Comparison of ENCODE assay signal across 24 cellular contexts in the genomic region with DNA sequence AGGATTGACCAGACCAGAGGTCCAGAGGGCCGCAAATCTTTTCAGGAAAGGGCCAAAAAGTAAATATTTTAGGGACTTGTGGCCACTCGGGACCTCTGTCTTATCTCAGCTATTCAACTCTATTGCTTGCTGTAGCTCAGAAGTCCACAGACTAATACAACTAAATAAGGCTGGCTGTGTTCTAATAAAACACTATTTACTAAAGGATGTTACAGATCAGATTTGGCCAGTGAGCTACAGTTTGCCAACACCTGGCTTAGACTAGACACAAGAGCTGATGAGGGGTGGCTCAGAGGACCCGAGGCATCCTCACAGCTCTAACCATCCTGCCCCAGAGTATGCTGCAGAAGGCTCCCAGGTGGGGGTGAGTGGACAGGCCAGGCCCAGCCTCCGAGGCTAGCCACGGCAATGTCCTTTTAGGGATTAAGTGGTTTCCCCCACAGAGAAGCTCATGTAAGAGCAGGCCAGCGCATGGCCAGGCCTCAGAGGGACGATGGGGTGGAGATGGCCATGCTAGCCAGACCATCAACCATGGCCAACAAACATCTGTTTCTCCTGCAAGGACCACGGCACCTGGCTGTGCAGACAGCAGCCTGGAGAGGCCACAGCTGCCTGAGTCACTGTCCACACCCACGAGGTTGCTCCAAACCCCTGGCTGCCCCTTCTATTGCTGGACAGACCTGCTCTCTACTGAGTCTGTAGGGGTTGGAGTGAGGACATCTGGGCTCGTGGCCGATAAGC.
"Had no signal": no experiment of that assay in that cellular context is flagged by ENCODE, and none has a peak within 500 bp of the region (broad histone marks: within the 10 kb centered on the region; RNA-seq: fewer than 3 reads in every experiment).

No MANE protein-coding gene starts in this region.

- H3K27me3 ChIP-seq: pancreas, testis, uterus had no signal

- ATAC-seq: activated T-cell treated with anti-CD3 and anti-CD28 coated beads, Interleukin-2, amount 50 U/mL, for 72 hours; pancreas had no signal

- H3K27ac ChIP-seq: pancreas, testis had no signal

- H3K36me3 ChIP-seq: pancreas, uterus had no signal

- H3K27ac Mint-ChIP-seq: activated CD4-positive, alpha-beta memory T cell treated with anti-CD3 and anti-CD28 coated beads, Interleukin-2, amount 10 ng/mL, durations not matched to agents 7 days and 5 days; activated naive CD4-positive, alpha-beta T cell treated with anti-CD3 and anti-CD28 coated beads for 36 hours; activated naive CD8-positive, alpha-beta T cell treated with anti-CD3 and anti-CD28 coated beads, Interleukin-2, amount 10 ng/mL, durations not matched to agents 7 days and 5 days; activated T-cell treated with anti-CD3 and anti-CD28 coated beads, Interleukin-2, amount 50 U/mL, for 72 hours; dendritic cell treated with granulocyte-macrophage colony-stimulating factor and Interleukin-4, amounts not matched to agents 40 ng/mL and 50 ng/mL, for 4 days; memory B cell; T-helper 1 cell treated with Interleukin-12 subunit alpha and Interleukin-12 subunit beta and Interleukin-4 antibody, amounts not matched to agents 30 μg/mL and 1 μg/mL, for 36 hours had no signal

- H3K4me3 Mint-ChIP-seq: activated CD4-positive, alpha-beta memory T cell treated with anti-CD3 and anti-CD28 coated beads, Interleukin-2, amount 10 ng/mL, durations not matched to agents 7 days and 5 days; activated naive CD4-positive, alpha-beta T cell treated with anti-CD3 and anti-CD28 coated beads for 36 hours; activated naive CD8-positive, alpha-beta T cell treated with anti-CD3 and anti-CD28 coated beads, Interleukin-2, amount 10 ng/mL, durations not matched to agents 7 days and 5 days; activated T-cell treated with anti-CD3 and anti-CD28 coated beads, Interleukin-2, amount 50 U/mL, for 72 hours; dendritic cell treated with granulocyte-macrophage colony-stimulating factor and Interleukin-4, amounts not matched to agents 40 ng/mL and 50 ng/mL, for 4 days; memory B cell; naive B cell; T-helper 1 cell treated with Interleukin-12 subunit alpha and Interleukin-12 subunit beta and Interleukin-4 antibody, amounts not matched to agents 30 μg/mL and 1 μg/mL, for 36 hours had no signal

- H3K36me3 Mint-ChIP-seq: activated naive CD8-positive, alpha-beta T cell treated with anti-CD3 and anti-CD28 coated beads, Interleukin-2, amount 10 ng/mL, durations not matched to agents 7 days and 5 days; memory B cell; naive B cell had no signal

- H3K9me3 Mint-ChIP-seq: activated CD4-positive, alpha-beta memory T cell treated with anti-CD3 and anti-CD28 coated beads, Interleukin-2, amount 10 ng/mL, durations not matched to agents 7 days and 5 days; activated naive CD4-positive, alpha-beta T cell treated with anti-CD3 and anti-CD28 coated beads for 36 hours; activated naive CD8-positive, alpha-beta T cell treated with anti-CD3 and anti-CD28 coated beads, Interleukin-2, amount 10 ng/mL, durations not matched to agents 7 days and 5 days; activated T-cell treated with anti-CD3 and anti-CD28 coated beads, Interleukin-2, amount 50 U/mL, for 72 hours; dendritic cell treated with granulocyte-macrophage colony-stimulating factor and Interleukin-4, amounts not matched to agents 40 ng/mL and 50 ng/mL, for 4 days; memory B cell; T-helper 1 cell treated with Interleukin-12 subunit alpha and Interleukin-12 subunit beta and Interleukin-4 antibody, amounts not matched to agents 30 μg/mL and 1 μg/mL, for 36 hours had no signal

- H3K9me3 ChIP-seq: pancreas, testis, uterus had no signal

- DNase-seq: activated CD4-positive, alpha-beta memory T cell treated with anti-CD3 and anti-CD28 coated beads, Interleukin-2, amount 10 ng/mL, durations not matched to agents 7 days and 5 days; activated CD4-positive, alpha-beta T cell treated with anti-CD3 and anti-CD28 coated beads for 48 hours; activated effector memory CD4-positive, alpha-beta T cell treated with Interleukin-2 at 50 U/mL for 16 hours; activated naive CD4-positive, alpha-beta T cell treated with anti-CD3 and anti-CD28 coated beads for 36 hours; activated naive CD8-positive, alpha-beta T cell treated with anti-CD3 and anti-CD28 coated beads, Interleukin-2, amount 10 ng/mL, durations not matched to agents 7 days and 5 days; activated T-cell treated with anti-CD3 and anti-CD28 coated beads, Interleukin-2, amount 50 U/mL, for 72 hours; amniotic stem cell; cerebellar nuclear complex; effector CD8-positive, alpha-beta T cell; erythroblast; foreskin fibroblast; hippocampal formation; naive B cell; stimulated activated CD4-positive, alpha-beta T cell treated with anti-CD3 and anti-CD28 coated beads, Interleukin-4, amount 100 ng/mL, for 1 hour; stimulated activated naive CD4-positive, alpha-beta T cell; T1000; testis; trophoblast cell had no signal

- FAIRE-seq: bronchial epithelial cell, pancreas had no signal

- H3K4me1 ChIP-seq: pancreas had no signal

- H3K27me3 Mint-ChIP-seq: activated CD4-positive, alpha-beta memory T cell treated with anti-CD3 and anti-CD28 coated beads, Interleukin-2, amount 10 ng/mL, durations not matched to agents 7 days and 5 days; activated naive CD8-positive, alpha-beta T cell treated with anti-CD3 and anti-CD28 coated beads, Interleukin-2, amount 10 ng/mL, durations not matched to agents 7 days and 5 days; dendritic cell treated with granulocyte-macrophage colony-stimulating factor and Interleukin-4, amounts not matched to agents 40 ng/mL and 50 ng/mL, for 4 days had no signal

- H3K4me1 Mint-ChIP-seq: activated CD4-positive, alpha-beta memory T cell treated with anti-CD3 and anti-CD28 coated beads, Interleukin-2, amount 10 ng/mL, durations not matched to agents 7 days and 5 days; memory B cell; naive B cell had no signal

- H3K4me3 ChIP-seq: pancreas, testis, uterus had no signal
